ENCODE assay signal across 16 cellular contexts in the genomic region with DNA sequence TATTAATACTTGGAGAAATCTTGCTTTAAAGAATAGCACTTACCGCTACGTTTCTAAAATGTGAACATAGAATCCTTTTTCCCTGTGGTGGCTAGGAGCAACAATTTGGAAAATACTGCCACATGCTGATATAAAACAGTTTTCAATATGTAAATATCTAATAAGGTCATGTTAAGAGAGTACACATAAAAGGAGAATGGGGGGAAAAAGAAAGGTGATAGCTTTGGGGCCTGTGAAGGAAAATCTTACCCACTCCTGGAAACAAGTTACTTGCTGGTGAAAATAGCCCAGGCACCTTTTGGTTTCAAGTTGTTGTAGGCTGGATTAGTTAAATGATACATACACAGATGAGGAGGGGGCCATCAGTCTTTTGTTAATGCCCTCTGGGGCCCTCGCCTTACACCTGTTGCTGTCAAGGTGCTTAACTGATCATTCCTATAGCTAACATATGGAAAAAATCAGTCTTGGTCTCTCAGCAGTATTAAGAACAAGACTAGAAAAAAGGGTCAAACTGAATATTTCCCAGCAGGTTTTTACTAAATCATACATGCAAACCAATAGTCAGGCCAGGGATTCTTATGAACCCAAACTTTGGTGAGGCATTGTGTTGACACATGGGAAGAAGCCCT. TPM values are rescaled to one million over a fixed set of nuclear protein-coding genes. Genes with fewer than 3 reads are reported as not detected.
DNase-seq lines count a peak whose midpoint lies in the region; ATAC-seq and TF ChIP-seq lines count a peak whose summit lies in the region.
"Had no signal": no experiment of that assay in that cellular context is flagged by ENCODE, and none has a peak within 500 bp of the region (broad histone marks: within the 10 kb centered on the region; RNA-seq: fewer than 3 reads in every experiment).

No MANE protein-coding gene starts in this region.

- no peak for ATAC-seq in CD4-positive, alpha-beta T cell (ENCODE audit: poor library complexity)
- ATAC-seq in natural killer cell (no peak), GM18858 (IDR thresholded peaks at IDR 0.05; ENCODE audit: unreplicated experiment) (no peak)
- ATAC-seq: HCT116, heart right ventricle, left lobe of liver had no signal

- H3K4me3 ChIP-seq in GM23248 = no peak overlapping the region
- H3K4me3 ChIP-seq in hepatocyte = no peak overlapping the region
- H3K4me3 ChIP-seq: suprapubic skin had no signal

- peak overlapping the region; percentile 58 for H3K4me2 ChIP-seq in GM23248 (ENCODE audit: unreplicated experiment)
- no peak overlapping the region for H3K4me2 ChIP-seq in hepatocyte
- H3K4me2 ChIP-seq: SK-N-SH had no signal

- H3K27me3 ChIP-seq in CD4-positive, alpha-beta T cell (ENCODE audit: control insufficient read depth, insufficient read depth, low read length) = no peaks in the 10 kb centered on the region
- no peaks in the 10 kb centered on the region for H3K27me3 ChIP-seq in GM23248 (replicated peaks; ENCODE audit: insufficient read depth)
- no peaks in the 10 kb centered on the region for H3K27me3 ChIP-seq in hepatocyte

- no peak for DNase-seq in CD4-positive, alpha-beta T cell
- DNase-seq in GM23248 = peak; percentile 33
- DNase-seq in activated naive CD8-positive, alpha-beta T cell treated with anti-CD3 and anti-CD28 coated beads for 36 hours = no peak
- DNase-seq in natural killer cell = no peak
- no peak for DNase-seq in SK-N-DZ (ENCODE audit: low spot score)
- no peak for DNase-seq in hepatocyte (ENCODE audit: low spot score)
- no peak for DNase-seq in germinal center (ENCODE audit: low spot score)
- DNase-seq: activated gamma-delta T cell, heart right ventricle, SK-N-SH had no signal

- TF ChIP-seq CTCF in CD4-positive, alpha-beta T cell (IDR thresholded peaks at IDR 0.05) = no peak
- TF ChIP-seq CTCF in natural killer cell (IDR thresholded peaks at IDR 0.05) (no peak), hepatocyte (IDR thresholded peaks at IDR 0.05; ENCODE audit: poor library complexity) (no peak)

- POLR2A ChIA-PET in CD4-positive, alpha-beta T cell (lab: Charles Lee) = interaction anchor here (0.8 to 13.9 kb wide), 14 partner anchors 7 to 87 kb away, joined by 3 to 408 read pairs (median 6); a partner anchor contains a TSS

- H3K79me2 ChIP-seq in GM23248 (ENCODE audit: insufficient read depth) = no peaks in the 10 kb centered on the region
- H3K79me2 ChIP-seq in hepatocyte = no peaks in the 10 kb centered on the region

- H3K27ac ChIP-seq in CD4-positive, alpha-beta T cell (ENCODE audit: low read depth, low read length) = peak overlapping the region; percentile 83
- H3K27ac ChIP-seq in GM23248 (peak overlapping the region; percentile 93), hepatocyte (no peak overlapping the region)
- H3K27ac ChIP-seq: suprapubic skin had no signal

- CTCF ChIA-PET in CD4-positive, alpha-beta T cell (lab: Charles Lee) = interaction anchor here (0.7 to 15.2 kb wide), 9 partner anchors 8 to 120 kb away, joined by 3 to 140 read pairs (median 4); no protein-coding TSS in a partner anchor

- H4K20me1 ChIP-seq in GM23248 (ENCODE audit: insufficient read depth) = no peaks in the 10 kb centered on the region
- no peaks in the 10 kb centered on the region for H4K20me1 ChIP-seq in hepatocyte (ENCODE audit: insufficient read depth, poor library complexity, severe bottlenecking)

- peak overlapping the region; percentile 69 for H3K9ac ChIP-seq in GM23248
- H3K9ac ChIP-seq: SK-N-SH had no signal

- in situ Hi-C loops in GM23248 (cut with MboI) = no loop called here

- peaks cover 32% of the 10 kb centered on the region for H3K4me1 ChIP-seq in GM23248 (ENCODE audit: insufficient read depth)
- peaks cover 5% of the 10 kb centered on the region for H3K4me1 ChIP-seq in hepatocyte (ENCODE audit: insufficient read depth)
- H3K4me1 ChIP-seq: suprapubic skin had no signal

- no peaks in the 10 kb centered on the region for H3K9me3 ChIP-seq in CD4-positive, alpha-beta T cell (ENCODE audit: control insufficient read depth, low read length)
- H3K9me3 ChIP-seq in GM23248 (ENCODE audit: low read depth) = no peaks in the 10 kb centered on the region
- H3K9me3 ChIP-seq in hepatocyte (ENCODE audit: low read depth) = no peaks in the 10 kb centered on the region
- H3K9me3 ChIP-seq: heart right ventricle, SK-N-SH, suprapubic skin had no signal

- H3K27ac Mint-ChIP-seq in CD4-positive, alpha-beta T cell = peak overlapping the region; percentile 96
- H3K27ac Mint-ChIP-seq in activated naive CD8-positive, alpha-beta T cell treated with anti-CD3 and anti-CD28 coated beads for 36 hours = peak overlapping the region; percentile 96
- H3K27ac Mint-ChIP-seq in natural killer cell = peak overlapping the region; percentile 78 to 96

- H3K4me3 Mint-ChIP-seq in CD4-positive, alpha-beta T cell = peak overlapping the region; percentile 85
- H3K4me3 Mint-ChIP-seq in activated naive CD8-positive, alpha-beta T cell treated with anti-CD3 and anti-CD28 coated beads for 36 hours = peak overlapping the region; percentile 82
- peak overlapping the region; percentile 21 for H3K4me3 Mint-ChIP-seq in natural killer cell
- H3K4me3 Mint-ChIP-seq: neural crest cell had no signal

- no peaks in the 10 kb centered on the region for H3K9me3 Mint-ChIP-seq in CD4-positive, alpha-beta T cell
- H3K9me3 Mint-ChIP-seq in activated naive CD8-positive, alpha-beta T cell treated with anti-CD3 and anti-CD28 coated beads for 36 hours = no peaks in the 10 kb centered on the region
- H3K9me3 Mint-ChIP-seq in natural killer cell = no peaks in the 10 kb centered on the region
- H3K9me3 Mint-ChIP-seq: neural crest cell had no signal

- no peaks in the 10 kb centered on the region for H3K36me3 ChIP-seq in GM23248 (ENCODE audit: low read depth)
- H3K36me3 ChIP-seq in hepatocyte (replicated peaks; ENCODE audit: insufficient read depth, low read depth) = no peaks in the 10 kb centered on the region
- H3K36me3 ChIP-seq: suprapubic skin had no signal

- H2AFZ ChIP-seq in GM23248 = peak overlapping the region; percentile 39
- no peak overlapping the region for H2AFZ ChIP-seq in hepatocyte

- H3F3A ChIP-seq in GM23248 (ENCODE audit: insufficient read depth) = peaks cover 22% of the 10 kb centered on the region

- intact Hi-C loops in CD4-positive, alpha-beta T cell (cut with DNase I, micrococcal nuclease) = loop anchor here (1.0 to 5.0 kb wide), 5 partner anchors 8 to 123 kb away; a partner anchor contains a TSS
- intact Hi-C loops in natural killer cell (cut with micrococcal nuclease) = no loop called here

- H3K36me3 Mint-ChIP-seq in CD4-positive, alpha-beta T cell (ENCODE audit: low read depth) = peaks cover 83% of the 10 kb centered on the region
- peaks cover 16% of the 10 kb centered on the region for H3K36me3 Mint-ChIP-seq in activated naive CD8-positive, alpha-beta T cell treated with anti-CD3 and anti-CD28 coated beads for 36 hours
- peaks cover 19% of the 10 kb centered on the region for H3K36me3 Mint-ChIP-seq in natural killer cell

- WGBS in GM23248 (ENCODE audit: low coverage in 1 of 2, low lambda C conversion rate in 2 of 2, missing lambda C conversion rate in 2 of 2), 2 experiments = 87 to 95% methylated on average over 3 of the region's 3 CpGs
- 88% methylated on average over 3 of the region's 3 CpGs for WGBS in hepatocyte (ENCODE audit: low lambda C conversion rate, missing lambda C conversion rate)

- H3K27me3 Mint-ChIP-seq in CD4-positive, alpha-beta T cell = no peaks in the 10 kb centered on the region
- no peaks in the 10 kb centered on the region for H3K27me3 Mint-ChIP-seq in activated naive CD8-positive, alpha-beta T cell treated with anti-CD3 and anti-CD28 coated beads for 36 hours
- H3K27me3 Mint-ChIP-seq in natural killer cell (ENCODE audit: low read depth in 2 of 2) = no peaks in the 10 kb centered on the region

- peaks cover 70% of the 10 kb centered on the region for H3K4me1 Mint-ChIP-seq in CD4-positive, alpha-beta T cell (ENCODE audit: low read depth)
- peaks cover 71% of the 10 kb centered on the region for H3K4me1 Mint-ChIP-seq in activated naive CD8-positive, alpha-beta T cell treated with anti-CD3 and anti-CD28 coated beads for 36 hours
- H3K4me1 Mint-ChIP-seq in natural killer cell = peaks cover 74 to 86% of the 10 kb centered on the region in 2 donors

- H3K9me2 ChIP-seq in GM23248 (ENCODE audit: insufficient read depth) = no peaks in the 10 kb centered on the region
- H3K9me2 ChIP-seq in hepatocyte (replicated peaks; ENCODE audit: insufficient read depth) = no peaks in the 10 kb centered on the region
- H3K9me2 ChIP-seq: SK-N-SH had no signal

RNA-seq across cellular contexts. Expression of a gene that starts 24.1 kb away (rescaled TPM):
- 100 to 1,000 TPM; 478 to 497 TPM for total RNA-seq in CD4-positive, alpha-beta T cell
- total RNA-seq in GM23248 (2014; rRNA removed; shearing (Covaris generic)) = under 0.01 TPM in 1 of 2 replicates, not detected in the other
- 0.08 and 0.11 TPM in 2 replicates for polyA plus RNA-seq in GM23248 (2016; fragmentation: Nextera tagmentation; extraction: Ambion mirVana)
- total RNA-seq in activated naive CD8-positive, alpha-beta T cell treated with anti-CD3 and anti-CD28 coated beads for 36 hours = 10 to 100 TPM; 71.3 to 74.1 TPM
- total RNA-seq in natural killer cell = 100 to 1,000 TPM; 277 to 340 (median 295) TPM
- not detected in 2 replicates for polyA plus RNA-seq in SK-N-DZ (2014; cell fraction: cytosol; rRNA removed)
- polyA plus RNA-seq in SK-N-DZ (2014; cell fraction: nucleus; rRNA removed) = not detected in 2 replicates
- total RNA-seq in hepatocyte = 2.4 and 2.6 TPM in 2 replicates
- 1.1 and 1.2 TPM in 2 replicates for polyA plus RNA-seq in hepatocyte
- total RNA-seq: epithelial cell of proximal tubule, neural crest cell had no signal
- polyA plus RNA-seq: SK-N-SH had no signal

Comparison
In these comparisons a context has a peak if more than half of its experiments do, and no peak if none do; other contexts are left out.
1. H3K4me3 Mint-ChIP-seq: peak in every context shown above with its lines; median percentile 85 in CD4-positive, alpha-beta T cell; 82 in activated naive CD8-positive, alpha-beta T cell treated with anti-CD3 and anti-CD28 coated beads for 36 hours; 21 in natural killer cell.
2. RNA of a gene that starts 24.1 kb away (total RNA-seq): 478 to 497 TPM in CD4-positive, alpha-beta T cell, 277 to 340 TPM in natural killer cell and 71.3 to 74.1 TPM in activated naive CD8-positive, alpha-beta T cell treated with anti-CD3 and anti-CD28 coated beads for 36 hours; 2.4 to 2.6 TPM in hepatocyte and under 0.01 TPM in GM23248; every median in the first group is over 10 times any median in the second.
3. Peak in every context shown above with its lines, with median percentiles within 50 percentile points of each other: H3K27ac Mint-ChIP-seq.